Comparison of ENCODE assay signal across 22 cellular contexts in genomic region chr5:125634242-125634835, GRCh38.
DNase-seq lines count a peak whose midpoint lies in the region; ATAC-seq and TF ChIP-seq lines count a peak whose summit lies in the region.
"Had no signal": no experiment of that assay in that cellular context is flagged by ENCODE, and none has a peak within 500 bp of the region (broad histone marks: within the 10 kb centered on the region; RNA-seq: fewer than 3 reads in every experiment).

No MANE protein-coding gene starts in this region.

- DNase-seq in DMS53 (lab: John Stamatoyannopoulos, UW): peak; percentile 45
- peak; percentile 25 for DNase-seq in NCI-H1105 (lab: John Stamatoyannopoulos, UW)
- peak; percentile 96 for DNase-seq in NCI-H69 (lab: John Stamatoyannopoulos, UW)
- peak; percentile 39 for DNase-seq in left kidney (ENCODE audit: low read depth, low spot score)
- no peak for DNase-seq in dorsolateral prefrontal cortex
- no peak for DNase-seq in HuH-7.5 (ENCODE audit: low spot score)
- DNase-seq: activated B cell treated with CpG ODN at 0.5 μM for 24 hours; activated CD4-positive, alpha-beta T cell treated with anti-CD3 and anti-CD28 coated beads, Interleukin-2, amount 50 U/mL, for 48 hours; activated effector memory CD4-positive, alpha-beta T cell treated with anti-CD3 and anti-CD28 coated beads, Interleukin-2, amount 50 U/mL, for 16 hours; CD4-positive, CD25-positive, alpha-beta regulatory T cell; DMS79 treated with DMSO at 0.1 percent for 48 hours; heart left ventricle; immature natural killer cell; left ventricle myocardium inferior; NCI-H524 treated with DMSO at 0.1 percent for 48 hours; PC-9; small intestine; stimulated activated naive CD8-positive, alpha-beta T cell treated with anti-CD3 and anti-CD28 coated beads, Interleukin-15, Interleukin-2, amounts not matched to agents 100 U/mL and 50 U/mL, for 24 hours; T-helper 9 cell; thyroid gland had no signal

- ATAC-seq in HG03354 (IDR thresholded peaks at IDR 0.05; ENCODE audit: poor library complexity, severe bottlenecking, unreplicated experiment): no peak
- ATAC-seq: heart left ventricle; stimulated activated naive CD8-positive, alpha-beta T cell treated with anti-CD3 and anti-CD28 coated beads, Interleukin-15, Interleukin-2, amounts not matched to agents 100 U/mL and 50 U/mL, for 24 hours had no signal

- no peaks in the 10 kb centered on the region for H3K27me3 ChIP-seq in dorsolateral prefrontal cortex
- H3K27me3 ChIP-seq: heart left ventricle, thyroid gland had no signal

- no peak for TF ChIP-seq CTCF in dorsolateral prefrontal cortex (IDR thresholded peaks at IDR 0.05 in 54 of 56, conservative IDR thresholded peaks at IDR 0.05 in 2 of 56; ENCODE audit: low read depth in 1 of 56, partially characterized antibody in 56 of 56)

- H3K27ac ChIP-seq in dorsolateral prefrontal cortex: no peak overlapping the region
- H3K27ac ChIP-seq: heart left ventricle, left ventricle myocardium inferior, PC-9, SK-N-MC, thyroid gland had no signal

- intact Hi-C loops in dorsolateral prefrontal cortex (cut with DNase I): no loop called here

- no peak overlapping the region for H3K4me3 ChIP-seq in dorsolateral prefrontal cortex
- H3K4me3 ChIP-seq: heart left ventricle, left ventricle myocardium inferior, PC-9, SK-N-MC, thyroid gland had no signal

Comparison
In these comparisons a context has a peak if more than half of its experiments do, and no peak if none do; other contexts are left out.
1. DNase-seq: peak in DMS53 (single experiment), NCI-H1105 (single experiment), NCI-H69 (single experiment) and left kidney (single experiment); none in dorsolateral prefrontal cortex (0 of 10) and HuH-7.5 (single experiment).